ENCODE assay signal across 12 cellular contexts in genomic region chr1:161172776-161173376, GRCh38. TPM values are rescaled to one million over a fixed set of nuclear protein-coding genes. Genes with fewer than 3 reads are reported as not detected.
DNase-seq lines count a peak whose midpoint lies in the region; ATAC-seq, FAIRE-seq and TF ChIP-seq lines count a peak whose summit lies in the region.
"Had no signal": no experiment of that assay in that cellular context is flagged by ENCODE, and none has a peak within 500 bp of the region (broad histone marks: within the 10 kb centered on the region; RNA-seq: fewer than 3 reads in every experiment).

No MANE protein-coding gene starts in this region.

- H2AK5ac ChIP-seq in mesenchymal stem cell (ENCODE audit: low read length, severe bottlenecking) = no peak overlapping the region

- no peak overlapping the region for H2BK15ac ChIP-seq in mesenchymal stem cell (ENCODE audit: low read depth, poor library complexity, severe bottlenecking)

- H4K20me1 ChIP-seq in HepG2 (ENCODE audit: insufficient read depth, low read length) = no peaks in the 10 kb centered on the region

- CTCF ChIA-PET in HepG2 (lab: Yijun Ruan, JAX; ENCODE audit: low intra/inter-chr PET ratio, low total read pairs) = no interaction called here

- H3K36me3 ChIP-seq in liver (ENCODE audit: control insufficient read depth in 4 of 4, insufficient read depth in 3 of 4, low read depth in 1 of 4, low read length in 3 of 4) (peaks cover 2 to 46% (median 31%) of the 10 kb centered on the region in 4 donors), HepG2 (replicated peaks in 1 of 2; ENCODE audit: control insufficient read depth in 1 of 2, insufficient read depth in 2 of 2, low read length in 2 of 2) (peaks cover 11 to 43% of the 10 kb centered on the region in 2 experiments), mesenchymal stem cell (ENCODE audit: control insufficient read depth in 1 of 2, insufficient read depth in 2 of 2, low read depth in 1 of 2, low read length in 2 of 2) (peaks cover 65% of the 10 kb centered on the region in 2 experiments), aorta (ENCODE audit: control insufficient read depth in 1 of 2, insufficient read depth in 2 of 2, low read length in 1 of 2) (peaks cover 0 to 4% of the 10 kb centered on the region in 2 donors)

- TF ChIP-seq RAD21 in liver (IDR thresholded peaks at IDR 0.05) (no peak), HepG2 (CRISPR knock-in tag; IDR thresholded peaks at IDR 0.05) (no peak)

- H3K4me3 ChIP-seq in liver (ENCODE audit: low read depth in 1 of 3, low read length in 3 of 3) (no peak overlapping the region), HepG2 (replicated peaks in 1 of 3; ENCODE audit: insufficient read depth in 1 of 3, low read depth in 2 of 3, low read length in 3 of 3) (no peak overlapping the region), mesenchymal stem cell (ENCODE audit: insufficient read depth in 1 of 2, low read depth in 1 of 2, low read length in 2 of 2) (no peak overlapping the region), aorta (ENCODE audit: low read length in 2 of 2) (no peak overlapping the region)

- WGBS in liver = 30% methylated on average over 4 of the region's 4 CpGs
- 88% methylated on average over 4 of the region's 4 CpGs for WGBS in HepG2 (ENCODE audit: low lambda C conversion rate)
- 40% methylated on average over 3 of the region's 4 CpGs for WGBS in mesenchymal stem cell
- WGBS in aorta, 2 donors = 23 to 26% methylated on average over 4 of the region's 4 CpGs

- H3K4me1 ChIP-seq in liver (ENCODE audit: control insufficient read depth in 4 of 4, insufficient read depth in 4 of 4, low read length in 3 of 4) = peaks cover 0 to 27% (median 22%) of the 10 kb centered on the region in 4 donors
- H3K4me1 ChIP-seq in HepG2 (ENCODE audit: insufficient read depth, low read length) = peaks cover 13% of the 10 kb centered on the region
- peaks cover 20% of the 10 kb centered on the region for H3K4me1 ChIP-seq in mesenchymal stem cell (ENCODE audit: control insufficient read depth, insufficient read depth, low read depth, low read length)
- no peaks in the 10 kb centered on the region for H3K4me1 ChIP-seq in aorta (ENCODE audit: control insufficient read depth in 1 of 2, insufficient read depth in 2 of 2, low read length in 2 of 2)

- peaks cover 7% of the 10 kb centered on the region for H3K27me3 Mint-ChIP-seq in brain

- H3K4ac ChIP-seq in mesenchymal stem cell (ENCODE audit: low read depth in 1 of 2, low read length in 2 of 2) = no peak overlapping the region

- no peak for DNase-seq in HepG2 (ENCODE audit: low spot score)
- peak; percentile 70 for DNase-seq in mesenchymal stem cell
- peak; percentile 45 to 78 for DNase-seq in aorta
- DNase-seq in inferior parietal cortex (ENCODE audit: extremely low spot score) = no peak
- DNase-seq: Caco-2; NCI-H345; stimulated activated naive CD4-positive, alpha-beta T cell treated with Interleukin-2 at 50 U/mL for 16 hours had no signal

- H3K79me1 ChIP-seq in mesenchymal stem cell (replicated peaks; ENCODE audit: low read length, poor library complexity, severe bottlenecking) = peaks cover 49% of the 10 kb centered on the region

- no peak for TF ChIP-seq POLR2A in HepG2 (IDR thresholded peaks at IDR 0.05; ENCODE audit: insufficient read depth in 1 of 2, low read depth in 2 of 2, low read length in 2 of 2)

- H3K18ac ChIP-seq in mesenchymal stem cell (ENCODE audit: low read depth in 1 of 2, low read length in 2 of 2) = no peak overlapping the region

- H3K23ac ChIP-seq in mesenchymal stem cell (ENCODE audit: low read length in 2 of 2) = no peak overlapping the region

- H3K9ac ChIP-seq in liver (ENCODE audit: low read depth in 1 of 2, low read length in 2 of 2) (no peak overlapping the region), HepG2 (ENCODE audit: insufficient read depth, low read depth, low read length) (no peak overlapping the region), mesenchymal stem cell (ENCODE audit: low read length) (peak overlapping the region; percentile 57)

- TF ChIP-seq CTCF in liver (IDR thresholded peaks at IDR 0.05; ENCODE audit: low read depth, low read length, missing input control) = no peak
- TF ChIP-seq CTCF in HepG2 (CRISPR knock-in tag; IDR thresholded peaks at IDR 0.05) = no peak
- no peak for TF ChIP-seq CTCF in brain (conservative IDR thresholded peaks at IDR 0.05)

- H4K91ac ChIP-seq in mesenchymal stem cell (ENCODE audit: low read length) = no peak overlapping the region

- in situ Hi-C loops in HepG2 (cut with HindIII; ENCODE audit: extremely low pct_ligation_motif_present, low pct_unique_long_range_greater_than_20kb) = no loop called here

- H2AFZ ChIP-seq in HepG2 (ENCODE audit: low read length) = no peak overlapping the region
- no peak overlapping the region for H2AFZ ChIP-seq in mesenchymal stem cell (ENCODE audit: low read depth, low read length)

- no peak overlapping the region for H2BK5ac ChIP-seq in mesenchymal stem cell (ENCODE audit: low read depth, low read length, poor library complexity, severe bottlenecking)

- H3K4me2 ChIP-seq in HepG2 (ENCODE audit: low read depth, low read length) (no peak overlapping the region), mesenchymal stem cell (ENCODE audit: low read length, poor library complexity, severe bottlenecking) (no peak overlapping the region)

- no peak for ATAC-seq in HepG2
- no peak for ATAC-seq in aorta (ENCODE audit: low FRiP score)
- ATAC-seq in GM21576 (IDR thresholded peaks at IDR 0.05; ENCODE audit: unreplicated experiment) = no peak
- ATAC-seq in GM21367 (IDR thresholded peaks at IDR 0.05; ENCODE audit: unreplicated experiment) = no peak
- ATAC-seq: left lobe of liver had no signal

- no peak overlapping the region for H2BK120ac ChIP-seq in mesenchymal stem cell (ENCODE audit: low read depth, low read length)

- no peaks in the 10 kb centered on the region for H3K9me3 ChIP-seq in liver (ENCODE audit: control insufficient read depth in 4 of 4, low read length in 3 of 4)
- H3K9me3 ChIP-seq in HepG2 (ENCODE audit: low read length) = no peaks in the 10 kb centered on the region
- no peaks in the 10 kb centered on the region for H3K9me3 ChIP-seq in mesenchymal stem cell (ENCODE audit: control insufficient read depth, low read length)
- no peaks in the 10 kb centered on the region for H3K9me3 ChIP-seq in aorta (ENCODE audit: control insufficient read depth, low read length)
- H3K9me3 ChIP-seq: Caco-2 had no signal

- H4K8ac ChIP-seq in mesenchymal stem cell (ENCODE audit: low read length) = no peak overlapping the region

- peaks cover 10% of the 10 kb centered on the region for H3K79me2 ChIP-seq in HepG2 (ENCODE audit: insufficient read depth, low read length)

- no peak overlapping the region for H3K14ac ChIP-seq in mesenchymal stem cell (ENCODE audit: low read length in 2 of 2)

- BruUV-seq in HepG2 (replicated peaks; lab: Mats Ljungman, UMichigan) = no TSS peak

- H2BK12ac ChIP-seq in mesenchymal stem cell (ENCODE audit: low read length in 2 of 2) = no peak overlapping the region

- FAIRE-seq in HepG2 (lab: Jason Lieb, UNC) = no peak

- peaks cover 51% of the 10 kb centered on the region for H3K4me1 Mint-ChIP-seq in brain

- H3K27ac Mint-ChIP-seq in brain = peak overlapping the region in 4 of 5 experiments; percentile 34 to 78 (median 56)

- H3K36me3 Mint-ChIP-seq in brain = peaks cover 54% of the 10 kb centered on the region

- intact Hi-C loops in HepG2 (cut with micrococcal nuclease; ENCODE audit: unreplicated experiment) = no loop called here
- intact Hi-C loops in aorta (cut with DNase I) = no loop called here

- POLR2A ChIA-PET in HepG2 (lab: Yijun Ruan, JAX) = no interaction called here

- TF ChIP-seq EP300 in HepG2 (IDR thresholded peaks at IDR 0.05; ENCODE audit: low read depth in 2 of 2, low read length in 2 of 2) = no peak
- no peak for TF ChIP-seq EP300 in HepG2 (CRISPR knock-in tag; IDR thresholded peaks at IDR 0.05; ENCODE audit: borderline replicate concordance)

- H3K9me3 Mint-ChIP-seq in brain = peaks cover 0 to 2% (median 0%) of the 10 kb centered on the region in 5 experiments

- H3K27me3 ChIP-seq in liver (ENCODE audit: control insufficient read depth in 4 of 4, insufficient read depth in 4 of 4, low read length in 3 of 4) (no peaks in the 10 kb centered on the region), HepG2 (ENCODE audit: control insufficient read depth in 1 of 2, insufficient read depth in 2 of 2, low read length in 2 of 2) (no peaks in the 10 kb centered on the region; a peak in 1 of 5 replicates), mesenchymal stem cell (ENCODE audit: control insufficient read depth in 1 of 2, insufficient read depth in 1 of 2, low read length in 2 of 2) (no peaks in the 10 kb centered on the region), aorta (ENCODE audit: control insufficient read depth in 1 of 2, insufficient read depth in 2 of 2, low read length in 1 of 2) (no peaks in the 10 kb centered on the region)

- H3K27ac ChIP-seq in liver (ENCODE audit: low read depth in 1 of 2, low read length in 2 of 2) (peak overlapping the region in 1 of 2 donors; percentile 32), HepG2 (ENCODE audit: extremely low read length, insufficient read depth, low read length) (no peak overlapping the region), mesenchymal stem cell (ENCODE audit: low read length, poor library complexity, severe bottlenecking) (no peak overlapping the region), aorta (ENCODE audit: low read depth in 1 of 2, low read length in 2 of 2) (peak overlapping the region in 1 of 2 donors; percentile 20)

- H3K4me3 Mint-ChIP-seq in brain = peak overlapping the region in 2 of 5 experiments; percentile 46 to 79

RNA-seq across cellular contexts. Expression of gene B4GALT3, which starts 4.4 kb away (rescaled TPM):
- total RNA-seq in liver (10 to 100 TPM; 13.1 to 23.8 TPM), HepG2 (2016; rRNA removed; fragmentation: Illumina TruSeq; extraction: Trizol) (26.7 and 35.6 TPM in 2 replicates), aorta (10 to 100 TPM; 26.8 to 29.8 TPM)
- polyA plus RNA-seq in liver (10 to 100 TPM; 14.0 to 15.4 TPM), HepG2 (2011; rRNA removed) (40.4 and 45.0 TPM in 2 replicates), brain (ENCODE audit: insufficient read depth, low read depth, low replicate concordance) (52.8 TPM), aorta (10 to 100 TPM; 13.9 to 23.1 TPM)
- 39.7 and 51.0 TPM in 2 replicates for total RNA-seq in HepG2 (2016; cell fraction: cytosol; rRNA removed; fragmentation: Illumina TruSeq; extraction: Trizol; ENCODE audit: low read depth)
- total RNA-seq in HepG2 (2016; cell fraction: insoluble cytoplasmic fraction; rRNA removed; fragmentation: Illumina TruSeq; extraction: Trizol) = 25.1 and 39.5 TPM in 2 replicates
- total RNA-seq in HepG2 (2016; cell fraction: membrane; rRNA removed; fragmentation: Illumina TruSeq; extraction: Trizol) = 75.0 and 83.4 TPM in 2 replicates
- 20.7 and 25.9 TPM in 2 replicates for total RNA-seq in HepG2 (2016; cell fraction: nucleus; rRNA removed; fragmentation: Illumina TruSeq; extraction: Trizol)
- polyA plus RNA-seq in HepG2 (2011; cell fraction: cytosol; rRNA removed) = 39.3 and 49.3 TPM in 2 replicates
- polyA plus RNA-seq in HepG2 (2011; cell fraction: nucleus; rRNA removed) = 59.7 and 62.7 TPM in 2 replicates
- 32.3 and 39.7 TPM in 2 replicates for polyA plus RNA-seq in HepG2 (2012)
- polyA plus RNA-seq in HepG2 (2016; cell fraction: cytosol; fragmentation: Illumina TruSeq; extraction: Trizol; ENCODE audit: low read depth) = 63.3 and 71.3 TPM in 2 replicates
- polyA plus RNA-seq in HepG2 (2016; cell fraction: insoluble cytoplasmic fraction; fragmentation: Illumina TruSeq; extraction: Trizol; ENCODE audit: low read depth) = 30.8 and 33.0 TPM in 2 replicates
- polyA plus RNA-seq in HepG2 (2016; cell fraction: membrane; fragmentation: Illumina TruSeq; extraction: Trizol; ENCODE audit: low read depth) = 80.0 and 82.5 TPM in 2 replicates
- 46.9 and 48.9 TPM in 2 replicates for polyA plus RNA-seq in HepG2 (2016; cell fraction: nucleus; fragmentation: Illumina TruSeq; extraction: Trizol; ENCODE audit: insufficient read depth, low read depth)
- 34.0 and 38.8 TPM in 2 replicates for polyA minus RNA-seq in HepG2 (2011; rRNA and poly(A)+ RNA removed; ENCODE audit: low replicate concordance)
- polyA minus RNA-seq in HepG2 (2011; cell fraction: cytosol; rRNA and poly(A)+ RNA removed) = 15.9 and 20.7 TPM in 2 replicates
- 11.6 and 17.4 TPM in 2 replicates for polyA minus RNA-seq in HepG2 (2011; cell fraction: nucleus; rRNA and poly(A)+ RNA removed)
- 34.5 TPM for polyA plus RNA-seq in mesenchymal stem cell (2013, experiment 1 of 2)
- 34.5 TPM for polyA plus RNA-seq in mesenchymal stem cell (2013, experiment 2 of 2)

RNA-seq across cellular contexts. Expression of gene PPOX, which starts 6.7 kb away (rescaled TPM):
- total RNA-seq in liver = 100 to 1,000 TPM in 1 of 2 donors, 1 to 10 TPM in 1; 6.2 to 106 TPM
- 1 to 10 TPM; 6.2 to 9.6 TPM for polyA plus RNA-seq in liver
- total RNA-seq in HepG2 (2016; rRNA removed; fragmentation: Illumina TruSeq; extraction: Trizol) = 13.0 and 15.5 TPM in 2 replicates
- 3.1 and 3.7 TPM in 2 replicates for total RNA-seq in HepG2 (2016; cell fraction: cytosol; rRNA removed; fragmentation: Illumina TruSeq; extraction: Trizol; ENCODE audit: low read depth)
- total RNA-seq in HepG2 (2016; cell fraction: insoluble cytoplasmic fraction; rRNA removed; fragmentation: Illumina TruSeq; extraction: Trizol) = 12.8 and 14.3 TPM in 2 replicates
- total RNA-seq in HepG2 (2016; cell fraction: membrane; rRNA removed; fragmentation: Illumina TruSeq; extraction: Trizol) = 3.1 and 5.2 TPM in 2 replicates
- total RNA-seq in HepG2 (2016; cell fraction: nucleus; rRNA removed; fragmentation: Illumina TruSeq; extraction: Trizol) = 13.9 and 14.4 TPM in 2 replicates
- 25.2 and 27.7 TPM in 2 replicates for polyA plus RNA-seq in HepG2 (2011; rRNA removed)
- polyA plus RNA-seq in HepG2 (2011; cell fraction: cytosol; rRNA removed) = 10.4 and 16.6 TPM in 2 replicates
- 73.0 and 77.7 TPM in 2 replicates for polyA plus RNA-seq in HepG2 (2011; cell fraction: nucleus; rRNA removed)
- polyA plus RNA-seq in HepG2 (2012) = 11.1 and 11.9 TPM in 2 replicates
- polyA plus RNA-seq in HepG2 (2016; cell fraction: cytosol; fragmentation: Illumina TruSeq; extraction: Trizol; ENCODE audit: low read depth) = 1.2 and 1.9 TPM in 2 replicates
- 7.2 and 7.7 TPM in 2 replicates for polyA plus RNA-seq in HepG2 (2016; cell fraction: insoluble cytoplasmic fraction; fragmentation: Illumina TruSeq; extraction: Trizol; ENCODE audit: low read depth)
- polyA plus RNA-seq in HepG2 (2016; cell fraction: membrane; fragmentation: Illumina TruSeq; extraction: Trizol; ENCODE audit: low read depth) = 1.7 and 4.1 TPM in 2 replicates
- polyA plus RNA-seq in HepG2 (2016; cell fraction: nucleus; fragmentation: Illumina TruSeq; extraction: Trizol; ENCODE audit: insufficient read depth, low read depth) = 32.1 and 34.2 TPM in 2 replicates
- polyA minus RNA-seq in HepG2 (2011; rRNA and poly(A)+ RNA removed; ENCODE audit: low replicate concordance) = 26.5 and 36.9 TPM in 2 replicates
- 4.8 and 8.6 TPM in 2 replicates for polyA minus RNA-seq in HepG2 (2011; cell fraction: cytosol; rRNA and poly(A)+ RNA removed)
- polyA minus RNA-seq in HepG2 (2011; cell fraction: nucleus; rRNA and poly(A)+ RNA removed) = 17.8 and 19.4 TPM in 2 replicates
- polyA plus RNA-seq in brain (ENCODE audit: insufficient read depth, low read depth, low replicate concordance) = 25.7 TPM
- 9.8 TPM for polyA plus RNA-seq in mesenchymal stem cell (2013, experiment 1 of 2)
- polyA plus RNA-seq in mesenchymal stem cell (2013, experiment 2 of 2) = 8.2 TPM
- total RNA-seq in aorta = 10 to 100 TPM; 16.3 to 30.9 TPM
- polyA plus RNA-seq in aorta = 100 to 1,000 TPM in 1 of 2 donors, 10 to 100 TPM in 1; 17.0 to 126 TPM

RNA-seq across cellular contexts. Expression of gene USP21, which starts 13.6 kb away (rescaled TPM):
- total RNA-seq in liver = 1 to 10 TPM; 7.2 to 9.0 TPM
- 1 to 10 TPM; 4.1 to 5.8 TPM for polyA plus RNA-seq in liver
- total RNA-seq in HepG2 (2016; rRNA removed; fragmentation: Illumina TruSeq; extraction: Trizol) = 7.4 and 10.1 TPM in 2 replicates
- total RNA-seq in HepG2 (2016; cell fraction: cytosol; rRNA removed; fragmentation: Illumina TruSeq; extraction: Trizol; ENCODE audit: low read depth) = 8.6 and 9.8 TPM in 2 replicates
- total RNA-seq in HepG2 (2016; cell fraction: insoluble cytoplasmic fraction; rRNA removed; fragmentation: Illumina TruSeq; extraction: Trizol) = 6.5 and 10.5 TPM in 2 replicates
- total RNA-seq in HepG2 (2016; cell fraction: membrane; rRNA removed; fragmentation: Illumina TruSeq; extraction: Trizol) = 17.0 and 23.7 TPM in 2 replicates
- 17.3 and 17.6 TPM in 2 replicates for total RNA-seq in HepG2 (2016; cell fraction: nucleus; rRNA removed; fragmentation: Illumina TruSeq; extraction: Trizol)
- 31.0 and 33.1 TPM in 2 replicates for polyA plus RNA-seq in HepG2 (2011; rRNA removed)
- polyA plus RNA-seq in HepG2 (2011; cell fraction: cytosol; rRNA removed) = 14.0 and 19.2 TPM in 2 replicates
- polyA plus RNA-seq in HepG2 (2011; cell fraction: nucleus; rRNA removed) = 157 and 234 TPM in 2 replicates
- polyA plus RNA-seq in HepG2 (2012) = 14.8 and 16.5 TPM in 2 replicates
- 25.1 and 35.9 TPM in 2 replicates for polyA plus RNA-seq in HepG2 (2016; cell fraction: cytosol; fragmentation: Illumina TruSeq; extraction: Trizol; ENCODE audit: low read depth)
- 15.8 and 21.8 TPM in 2 replicates for polyA plus RNA-seq in HepG2 (2016; cell fraction: insoluble cytoplasmic fraction; fragmentation: Illumina TruSeq; extraction: Trizol; ENCODE audit: low read depth)
- polyA plus RNA-seq in HepG2 (2016; cell fraction: membrane; fragmentation: Illumina TruSeq; extraction: Trizol; ENCODE audit: low read depth) = 48.3 and 50.3 TPM in 2 replicates
- 65.1 and 67.0 TPM in 2 replicates for polyA plus RNA-seq in HepG2 (2016; cell fraction: nucleus; fragmentation: Illumina TruSeq; extraction: Trizol; ENCODE audit: insufficient read depth, low read depth)
- 21.0 and 31.8 TPM in 2 replicates for polyA minus RNA-seq in HepG2 (2011; rRNA and poly(A)+ RNA removed; ENCODE audit: low replicate concordance)
- polyA minus RNA-seq in HepG2 (2011; cell fraction: cytosol; rRNA and poly(A)+ RNA removed) = 8.2 and 8.9 TPM in 2 replicates
- 30.3 and 31.9 TPM in 2 replicates for polyA minus RNA-seq in HepG2 (2011; cell fraction: nucleus; rRNA and poly(A)+ RNA removed)
- polyA plus RNA-seq in brain (ENCODE audit: insufficient read depth, low read depth, low replicate concordance) = 46.7 TPM
- polyA plus RNA-seq in mesenchymal stem cell (2013, experiment 1 of 2) = 13.9 TPM
- 14.1 TPM for polyA plus RNA-seq in mesenchymal stem cell (2013, experiment 2 of 2)
- 10 to 100 TPM; 16.4 to 28.1 TPM for total RNA-seq in aorta
- polyA plus RNA-seq in aorta = 10 to 100 TPM; 15.7 to 24.7 TPM

RNA-seq across cellular contexts. Expression of gene UFC1, which starts 19.1 kb away (rescaled TPM):
- 10 to 100 TPM; 34.2 to 44.1 TPM for total RNA-seq in liver
- 10 to 100 TPM; 42.5 to 47.5 TPM for polyA plus RNA-seq in liver
- total RNA-seq in HepG2 (2016; rRNA removed; fragmentation: Illumina TruSeq; extraction: Trizol) = 72.8 and 96.5 TPM in 2 replicates
- total RNA-seq in HepG2 (2016; cell fraction: cytosol; rRNA removed; fragmentation: Illumina TruSeq; extraction: Trizol; ENCODE audit: low read depth) = 44.5 and 47.4 TPM in 2 replicates
- 74.8 and 106 TPM in 2 replicates for total RNA-seq in HepG2 (2016; cell fraction: insoluble cytoplasmic fraction; rRNA removed; fragmentation: Illumina TruSeq; extraction: Trizol)
- total RNA-seq in HepG2 (2016; cell fraction: membrane; rRNA removed; fragmentation: Illumina TruSeq; extraction: Trizol) = 66.5 and 67.4 TPM in 2 replicates
- 29.7 and 32.7 TPM in 2 replicates for total RNA-seq in HepG2 (2016; cell fraction: nucleus; rRNA removed; fragmentation: Illumina TruSeq; extraction: Trizol)
- 70.1 and 85.2 TPM in 2 replicates for polyA plus RNA-seq in HepG2 (2011; rRNA removed)
- 87.7 and 127 TPM in 2 replicates for polyA plus RNA-seq in HepG2 (2011; cell fraction: cytosol; rRNA removed)
- 26.3 and 26.8 TPM in 2 replicates for polyA plus RNA-seq in HepG2 (2011; cell fraction: nucleus; rRNA removed)
- polyA plus RNA-seq in HepG2 (2012) = 77.3 and 83.1 TPM in 2 replicates
- 66.3 and 72.4 TPM in 2 replicates for polyA plus RNA-seq in HepG2 (2016; cell fraction: cytosol; fragmentation: Illumina TruSeq; extraction: Trizol; ENCODE audit: low read depth)
- 153 and 176 TPM in 2 replicates for polyA plus RNA-seq in HepG2 (2016; cell fraction: insoluble cytoplasmic fraction; fragmentation: Illumina TruSeq; extraction: Trizol; ENCODE audit: low read depth)
- polyA plus RNA-seq in HepG2 (2016; cell fraction: membrane; fragmentation: Illumina TruSeq; extraction: Trizol; ENCODE audit: low read depth) = 96.8 and 104 TPM in 2 replicates
- polyA plus RNA-seq in HepG2 (2016; cell fraction: nucleus; fragmentation: Illumina TruSeq; extraction: Trizol; ENCODE audit: insufficient read depth, low read depth) = 70.4 and 72.5 TPM in 2 replicates
- polyA minus RNA-seq in HepG2 (2011; rRNA and poly(A)+ RNA removed; ENCODE audit: low replicate concordance) = 19.4 and 58.8 TPM in 2 replicates
- 24.2 and 29.9 TPM in 2 replicates for polyA minus RNA-seq in HepG2 (2011; cell fraction: cytosol; rRNA and poly(A)+ RNA removed)
- 22.3 and 28.7 TPM in 2 replicates for polyA minus RNA-seq in HepG2 (2011; cell fraction: nucleus; rRNA and poly(A)+ RNA removed)
- polyA plus RNA-seq in brain (ENCODE audit: insufficient read depth, low read depth, low replicate concordance) = 142 TPM
- polyA plus RNA-seq in mesenchymal stem cell (2013, experiment 1 of 2) = 107 TPM
- 103 TPM for polyA plus RNA-seq in mesenchymal stem cell (2013, experiment 2 of 2)
- 10 to 100 TPM; 64.2 to 70.3 TPM for total RNA-seq in aorta
- 100 to 1,000 TPM; 143 to 184 TPM for polyA plus RNA-seq in aorta

RNA-seq across cellular contexts. Expression of gene ADAMTS4, which starts 26.0 kb away (rescaled TPM):
- total RNA-seq in liver = 1 to 10 TPM in 1 of 2 donors, under 1 TPM in 1; 0.28 to 2.2 TPM
- under 1 TPM; 0.21 to 0.48 TPM for polyA plus RNA-seq in liver
- 0.73 and 1.7 TPM in 2 replicates for total RNA-seq in HepG2 (2016; rRNA removed; fragmentation: Illumina TruSeq; extraction: Trizol)
- total RNA-seq in HepG2 (2016; cell fraction: cytosol; rRNA removed; fragmentation: Illumina TruSeq; extraction: Trizol; ENCODE audit: low read depth) = 0.10 and 0.18 TPM in 2 replicates
- 0.56 and 0.93 TPM in 2 replicates for total RNA-seq in HepG2 (2016; cell fraction: insoluble cytoplasmic fraction; rRNA removed; fragmentation: Illumina TruSeq; extraction: Trizol)
- 0.14 and 0.62 TPM in 2 replicates for total RNA-seq in HepG2 (2016; cell fraction: membrane; rRNA removed; fragmentation: Illumina TruSeq; extraction: Trizol)
- total RNA-seq in HepG2 (2016; cell fraction: nucleus; rRNA removed; fragmentation: Illumina TruSeq; extraction: Trizol) = 1.6 and 2.4 TPM in 2 replicates
- polyA plus RNA-seq in HepG2 (2011; rRNA removed) = 0.51 and 0.56 TPM in 2 replicates
- 0.26 and 0.35 TPM in 2 replicates for polyA plus RNA-seq in HepG2 (2011; cell fraction: cytosol; rRNA removed)
- 1.1 and 1.3 TPM in 2 replicates for polyA plus RNA-seq in HepG2 (2011; cell fraction: nucleus; rRNA removed)
- polyA plus RNA-seq in HepG2 (2012) = 0.31 and 0.45 TPM in 2 replicates
- 0.01 TPM in 1 of 2 replicates, not detected in the other for polyA plus RNA-seq in HepG2 (2016; cell fraction: cytosol; fragmentation: Illumina TruSeq; extraction: Trizol; ENCODE audit: low read depth)
- polyA plus RNA-seq in HepG2 (2016; cell fraction: insoluble cytoplasmic fraction; fragmentation: Illumina TruSeq; extraction: Trizol; ENCODE audit: low read depth) = 0.37 and 0.45 TPM in 2 replicates
- 0.03 and 0.30 TPM in 2 replicates for polyA plus RNA-seq in HepG2 (2016; cell fraction: membrane; fragmentation: Illumina TruSeq; extraction: Trizol; ENCODE audit: low read depth)
- 1.0 and 2.5 TPM in 2 replicates for polyA plus RNA-seq in HepG2 (2016; cell fraction: nucleus; fragmentation: Illumina TruSeq; extraction: Trizol; ENCODE audit: insufficient read depth, low read depth)
- 0.87 and 3.5 TPM in 2 replicates for polyA minus RNA-seq in HepG2 (2011; rRNA and poly(A)+ RNA removed; ENCODE audit: low replicate concordance)
- polyA minus RNA-seq in HepG2 (2011; cell fraction: cytosol; rRNA and poly(A)+ RNA removed) = 0.69 and 0.97 TPM in 2 replicates
- polyA minus RNA-seq in HepG2 (2011; cell fraction: nucleus; rRNA and poly(A)+ RNA removed) = 1.8 and 2.2 TPM in 2 replicates
- polyA plus RNA-seq in brain (ENCODE audit: insufficient read depth, low read depth, low replicate concordance) = 17.3 TPM
- 0.03 TPM for polyA plus RNA-seq in mesenchymal stem cell (2013, experiment 1 of 2)
- polyA plus RNA-seq in mesenchymal stem cell (2013, experiment 2 of 2) = 0.12 TPM
- 100 to 1,000 TPM in 1 of 2 donors, 10 to 100 TPM in 1; 78.9 to 207 TPM for total RNA-seq in aorta
- 1 to 10 TPM; 1.4 to 6.8 TPM for polyA plus RNA-seq in aorta

Comparison
In these comparisons a context has a peak if more than half of its experiments do, and no peak if none do; other contexts are left out.
1. DNase-seq: peak in mesenchymal stem cell (single experiment) and aorta (2 of 2); none in HepG2 (single experiment) and inferior parietal cortex (single experiment).